In genomic region chr2:197997083-197997541, GRCh38 we compare ENCODE assay signal across 1 cellular context.
TF ChIP-seq lines count a peak whose summit lies in the region.

No MANE protein-coding gene starts in this region.

TF ChIP-seq in K562, 482 proteins besides CTCF, POLR2A, EP300 and RAD21 (continued from another document):
- TF ChIP-seq TFAP4 (CRISPR knock-in tag; IDR thresholded peaks at IDR 0.05; ENCODE audit: borderline replicate concordance) (peak; percentile 71), MEIS2 (IDR thresholded peaks at IDR 0.05; ENCODE audit: partially characterized antibody) (peak; percentile 52), RCOR1 (IDR thresholded peaks at IDR 0.05; ENCODE audit: borderline replicate concordance in 1 of 2, low read depth in 2 of 2, low read length in 2 of 2) (peak in 1 of 2 experiments; percentile 8; a peak in 2 of 4 replicates), STAT5A (IDR thresholded peaks at IDR 0.05; ENCODE audit: borderline replicate concordance, low read length) (peak; percentile 9; the same call in 1 of the 2 replicates), BCL6 (CRISPR knock-in tag; IDR thresholded peaks at IDR 0.05) (no peak), HOXB6 (CRISPR knock-in tag; IDR thresholded peaks at IDR 0.05; ENCODE audit: borderline replicate concordance) (no peak), EGR1 (conservative IDR thresholded peaks at IDR 0.05) (peak; percentile 43), GABPB1 (CRISPR knock-in tag; IDR thresholded peaks at IDR 0.05) (no peak), ZNF436 (CRISPR knock-in tag; IDR thresholded peaks at IDR 0.05) (no peak), DEAF1 (CRISPR knock-in tag; IDR thresholded peaks at IDR 0.05) (no peak), ZNF764 (CRISPR knock-in tag; IDR thresholded peaks at IDR 0.05; ENCODE audit: low read depth) (no peak), TGIF2 (CRISPR knock-in tag; IDR thresholded peaks at IDR 0.05) (no peak), WHSC1 (IDR thresholded peaks at IDR 0.05; ENCODE audit: low read length) (no peak), CREB1 (IDR thresholded peaks at IDR 0.05) (no peak), CREB1 (CRISPR knock-in tag; IDR thresholded peaks at IDR 0.05) (no peak), PKNOX1 (IDR thresholded peaks at IDR 0.05) (peak; percentile 28; the same call in 1 of the 2 replicates), SNAPC5 (CRISPR knock-in tag; IDR thresholded peaks at IDR 0.05) (no peak), CBX5 (IDR thresholded peaks at IDR 0.05; ENCODE audit: borderline replicate concordance, low read depth) (no peak), ZEB2 (IDR thresholded peaks at IDR 0.05) (peak; percentile 44; the same call in 1 of the 2 replicates), TCF3 (CRISPR knock-in tag; IDR thresholded peaks at IDR 0.05) (peak; percentile 53), ZBTB11 (CRISPR knock-in tag; IDR thresholded peaks at IDR 0.05) (peak in 1 of 3 experiments; percentile 43; a peak in 1 of 6 replicates), PML (IDR thresholded peaks at IDR 0.05; ENCODE audit: low read length) (0 out of 2 replicates have a peak, but pooled peaks have one; percentile 5), ZNF766 (CRISPR knock-in tag; conservative IDR thresholded peaks at IDR 0.05) (peak; percentile 68; the same call in 1 of the 2 replicates), ARID4B (CRISPR knock-in tag; IDR thresholded peaks at IDR 0.05) (no peak), TAL1 (IDR thresholded peaks at IDR 0.05) (peak; percentile 37; the same call in 1 of the 2 replicates), ZBTB7A (IDR thresholded peaks at IDR 0.05; ENCODE audit: borderline replicate concordance, control insufficient read depth, low read depth, low read length) (no peak), CBFA2T3 (IDR thresholded peaks at IDR 0.05) (peak; percentile 75)
